ENCODE assay signal across 1 cellular context in the genomic region with DNA sequence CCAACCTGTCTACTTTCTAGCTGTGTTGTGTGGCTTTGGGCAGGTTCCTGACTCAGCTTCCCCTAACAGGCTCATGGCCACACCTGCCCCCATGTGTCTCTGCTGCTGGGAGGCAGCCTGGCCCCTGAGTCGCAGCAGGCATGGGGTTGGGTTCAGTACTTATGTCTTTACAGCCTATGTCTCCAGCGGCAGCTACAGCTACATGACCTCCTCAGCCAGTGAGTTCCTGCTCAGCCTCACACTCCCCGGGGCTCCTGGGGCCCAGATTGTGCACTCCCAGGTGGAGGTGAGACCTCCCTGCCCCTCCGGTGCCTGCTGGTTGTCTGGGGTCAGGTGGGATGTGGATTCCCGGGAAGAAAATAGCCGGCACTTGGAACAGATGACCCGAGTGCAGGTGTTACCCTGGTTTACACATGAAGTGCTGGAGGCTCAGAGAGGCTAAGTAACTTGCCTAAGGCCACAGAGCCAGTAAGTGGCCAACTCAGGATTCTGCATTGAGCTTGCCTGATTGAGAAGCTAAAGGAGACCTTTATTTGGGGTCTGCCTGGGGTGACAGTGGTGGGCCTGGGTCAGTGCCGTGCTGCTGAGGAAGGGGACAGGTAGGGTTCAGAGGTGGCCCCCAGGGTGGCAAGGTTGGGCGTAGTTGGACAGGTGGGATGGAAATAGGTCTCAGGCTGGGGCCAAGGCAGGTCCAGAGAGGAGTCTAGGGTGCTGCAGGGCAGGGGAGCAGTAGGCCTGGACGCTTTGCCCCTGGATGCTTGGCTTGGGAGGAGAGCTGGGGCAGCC.
A peak's percentile ranks its signal among the peaks of the same experiment; 100 is the strongest.
TF ChIP-seq lines count a peak whose summit lies in the region.

No MANE protein-coding gene starts in this region.

TF ChIP-seq in HepG2, 621 proteins besides CTCF, POLR2A, EP300 and RAD21 (continued from another document):
- TF ChIP-seq, protein P1, sequence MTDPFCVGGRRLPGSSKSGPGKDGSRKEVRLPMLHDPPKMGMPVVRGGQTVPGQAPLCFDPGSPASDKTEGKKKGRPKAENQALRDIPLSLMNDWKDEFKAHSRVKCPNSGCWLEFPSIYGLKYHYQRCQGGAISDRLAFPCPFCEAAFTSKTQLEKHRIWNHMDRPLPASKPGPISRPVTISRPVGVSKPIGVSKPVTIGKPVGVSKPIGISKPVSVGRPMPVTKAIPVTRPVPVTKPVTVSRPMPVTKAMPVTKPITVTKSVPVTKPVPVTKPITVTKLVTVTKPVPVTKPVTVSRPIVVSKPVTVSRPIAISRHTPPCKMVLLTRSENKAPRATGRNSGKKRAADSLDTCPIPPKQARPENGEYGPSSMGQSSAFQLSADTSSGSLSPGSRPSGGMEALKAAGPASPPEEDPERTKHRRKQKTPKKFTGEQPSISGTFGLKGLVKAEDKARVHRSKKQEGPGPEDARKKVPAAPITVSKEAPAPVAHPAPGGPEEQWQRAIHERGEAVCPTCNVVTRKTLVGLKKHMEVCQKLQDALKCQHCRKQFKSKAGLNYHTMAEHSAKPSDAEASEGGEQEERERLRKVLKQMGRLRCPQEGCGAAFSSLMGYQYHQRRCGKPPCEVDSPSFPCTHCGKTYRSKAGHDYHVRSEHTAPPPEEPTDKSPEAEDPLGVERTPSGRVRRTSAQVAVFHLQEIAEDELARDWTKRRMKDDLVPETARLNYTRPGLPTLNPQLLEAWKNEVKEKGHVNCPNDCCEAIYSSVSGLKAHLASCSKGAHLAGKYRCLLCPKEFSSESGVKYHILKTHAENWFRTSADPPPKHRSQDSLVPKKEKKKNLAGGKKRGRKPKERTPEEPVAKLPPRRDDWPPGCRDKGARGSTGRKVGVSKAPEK (CRISPR knock-in tag; IDR thresholded peaks at IDR 0.05; ENCODE audit: borderline replicate concordance), result no peak
- TF ChIP-seq NFE2L1 (CRISPR knock-in tag; IDR thresholded peaks at IDR 0.05; ENCODE audit: borderline replicate concordance) (peak; percentile 64; the same call in 1 of the 2 replicates), MBNL3 (CRISPR knock-in tag; conservative IDR thresholded peaks at IDR 0.05) (no peak), DNMT1 (CRISPR knock-in tag; IDR thresholded peaks at IDR 0.05) (no peak), ARNT2 (CRISPR knock-in tag; IDR thresholded peaks at IDR 0.05; ENCODE audit: low read depth) (no peak), KAT2B (IDR thresholded peaks at IDR 0.05; ENCODE audit: borderline replicate concordance, low read depth, low read length) (no peak), ZSCAN21 (CRISPR knock-in tag; IDR thresholded peaks at IDR 0.05; ENCODE audit: borderline replicate concordance) (no peak)
- TF ChIP-seq, protein P2, sequence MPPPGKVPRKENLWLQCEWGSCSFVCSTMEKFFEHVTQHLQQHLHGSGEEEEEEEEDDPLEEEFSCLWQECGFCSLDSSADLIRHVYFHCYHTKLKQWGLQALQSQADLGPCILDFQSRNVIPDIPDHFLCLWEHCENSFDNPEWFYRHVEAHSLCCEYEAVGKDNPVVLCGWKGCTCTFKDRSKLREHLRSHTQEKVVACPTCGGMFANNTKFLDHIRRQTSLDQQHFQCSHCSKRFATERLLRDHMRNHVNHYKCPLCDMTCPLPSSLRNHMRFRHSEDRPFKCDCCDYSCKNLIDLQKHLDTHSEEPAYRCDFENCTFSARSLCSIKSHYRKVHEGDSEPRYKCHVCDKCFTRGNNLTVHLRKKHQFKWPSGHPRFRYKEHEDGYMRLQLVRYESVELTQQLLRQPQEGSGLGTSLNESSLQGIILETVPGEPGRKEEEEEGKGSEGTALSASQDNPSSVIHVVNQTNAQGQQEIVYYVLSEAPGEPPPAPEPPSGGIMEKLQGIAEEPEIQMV (CRISPR knock-in tag; IDR thresholded peaks at IDR 0.05; ENCODE audit: low read depth), result no peak
- TF ChIP-seq, protein P3, sequence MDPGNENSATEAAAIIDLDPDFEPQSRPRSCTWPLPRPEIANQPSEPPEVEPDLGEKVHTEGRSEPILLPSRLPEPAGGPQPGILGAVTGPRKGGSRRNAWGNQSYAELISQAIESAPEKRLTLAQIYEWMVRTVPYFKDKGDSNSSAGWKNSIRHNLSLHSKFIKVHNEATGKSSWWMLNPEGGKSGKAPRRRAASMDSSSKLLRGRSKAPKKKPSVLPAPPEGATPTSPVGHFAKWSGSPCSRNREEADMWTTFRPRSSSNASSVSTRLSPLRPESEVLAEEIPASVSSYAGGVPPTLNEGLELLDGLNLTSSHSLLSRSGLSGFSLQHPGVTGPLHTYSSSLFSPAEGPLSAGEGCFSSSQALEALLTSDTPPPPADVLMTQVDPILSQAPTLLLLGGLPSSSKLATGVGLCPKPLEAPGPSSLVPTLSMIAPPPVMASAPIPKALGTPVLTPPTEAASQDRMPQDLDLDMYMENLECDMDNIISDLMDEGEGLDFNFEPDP (CRISPR knock-in tag; conservative IDR thresholded peaks at IDR 0.05), result 0 out of 2 replicates have a peak, but pooled peaks have one; percentile 64
- TF ChIP-seq, protein P4, sequence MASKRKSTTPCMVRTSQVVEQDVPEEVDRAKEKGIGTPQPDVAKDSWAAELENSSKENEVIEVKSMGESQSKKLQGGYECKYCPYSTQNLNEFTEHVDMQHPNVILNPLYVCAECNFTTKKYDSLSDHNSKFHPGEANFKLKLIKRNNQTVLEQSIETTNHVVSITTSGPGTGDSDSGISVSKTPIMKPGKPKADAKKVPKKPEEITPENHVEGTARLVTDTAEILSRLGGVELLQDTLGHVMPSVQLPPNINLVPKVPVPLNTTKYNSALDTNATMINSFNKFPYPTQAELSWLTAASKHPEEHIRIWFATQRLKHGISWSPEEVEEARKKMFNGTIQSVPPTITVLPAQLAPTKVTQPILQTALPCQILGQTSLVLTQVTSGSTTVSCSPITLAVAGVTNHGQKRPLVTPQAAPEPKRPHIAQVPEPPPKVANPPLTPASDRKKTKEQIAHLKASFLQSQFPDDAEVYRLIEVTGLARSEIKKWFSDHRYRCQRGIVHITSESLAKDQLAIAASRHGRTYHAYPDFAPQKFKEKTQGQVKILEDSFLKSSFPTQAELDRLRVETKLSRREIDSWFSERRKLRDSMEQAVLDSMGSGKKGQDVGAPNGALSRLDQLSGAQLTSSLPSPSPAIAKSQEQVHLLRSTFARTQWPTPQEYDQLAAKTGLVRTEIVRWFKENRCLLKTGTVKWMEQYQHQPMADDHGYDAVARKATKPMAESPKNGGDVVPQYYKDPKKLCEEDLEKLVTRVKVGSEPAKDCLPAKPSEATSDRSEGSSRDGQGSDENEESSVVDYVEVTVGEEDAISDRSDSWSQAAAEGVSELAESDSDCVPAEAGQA (IDR thresholded peaks at IDR 0.05; ENCODE audit: low read depth), result no peak
- TF ChIP-seq, protein P4 (CRISPR knock-in tag; IDR thresholded peaks at IDR 0.05; ENCODE audit: borderline replicate concordance), result no peak
- TF ChIP-seq, protein P5, sequence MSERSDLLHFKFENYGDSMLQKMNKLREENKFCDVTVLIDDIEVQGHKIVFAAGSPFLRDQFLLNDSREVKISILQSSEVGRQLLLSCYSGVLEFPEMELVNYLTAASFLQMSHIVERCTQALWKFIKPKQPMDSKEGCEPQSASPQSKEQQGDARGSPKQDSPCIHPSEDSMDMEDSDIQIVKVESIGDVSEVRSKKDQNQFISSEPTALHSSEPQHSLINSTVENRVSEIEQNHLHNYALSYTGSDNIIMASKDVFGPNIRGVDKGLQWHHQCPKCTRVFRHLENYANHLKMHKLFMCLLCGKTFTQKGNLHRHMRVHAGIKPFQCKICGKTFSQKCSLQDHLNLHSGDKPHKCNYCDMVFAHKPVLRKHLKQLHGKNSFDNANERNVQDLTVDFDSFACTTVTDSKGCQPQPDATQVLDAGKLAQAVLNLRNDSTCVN (CRISPR knock-in tag; IDR thresholded peaks at IDR 0.05; ENCODE audit: borderline replicate concordance), result no peak
